In genomic region chr12:57072661-57073060, GRCh38 we compare ENCODE assay signal across 18 cellular contexts. TPM values are rescaled to one million over a fixed set of nuclear protein-coding genes. Genes with fewer than 3 reads are reported as not detected.
DNase-seq lines count a peak whose midpoint lies in the region; ATAC-seq, FAIRE-seq and TF ChIP-seq lines count a peak whose summit lies in the region.
"Had no signal": no experiment of that assay in that cellular context is flagged by ENCODE, and none has a peak within 500 bp of the region (broad histone marks: within the 10 kb centered on the region; RNA-seq: fewer than 3 reads in every experiment).

No MANE protein-coding gene starts in this region.

- H3K9ac ChIP-seq in OCI-LY3 (ENCODE audit: low read length) (peak overlapping the region; percentile 15; the same call in 1 of the 2 replicates), duodenal mucosa (ENCODE audit: low read depth in 1 of 2, low read length in 2 of 2) (no peak overlapping the region), parathyroid adenoma (no peak overlapping the region)
- H3K9ac ChIP-seq: SK-N-SH had no signal

- H2AFZ ChIP-seq in OCI-LY3 (ENCODE audit: low read depth, low read length) (no peak overlapping the region), parathyroid adenoma (peak overlapping the region; percentile 65)

- H3K79me2 ChIP-seq in OCI-LY3 (ENCODE audit: low read length) = peaks cover 49% of the 10 kb centered on the region
- no peaks in the 10 kb centered on the region for H3K79me2 ChIP-seq in parathyroid adenoma

- H3K36me3 ChIP-seq in OCI-LY3 (replicated peaks; ENCODE audit: low read depth, low read length) (peaks cover 39% of the 10 kb centered on the region), duodenal mucosa (ENCODE audit: control insufficient read depth in 1 of 2, insufficient read depth in 2 of 2, low read length in 2 of 2) (peaks cover 5 to 10% of the 10 kb centered on the region in 2 donors), parathyroid adenoma (ENCODE audit: control insufficient read depth, insufficient read depth, low read length) (no peaks in the 10 kb centered on the region), spleen (peaks cover 0 to 51% (median 22%) of the 10 kb centered on the region in 6 donors)

- no peak for ATAC-seq in HG03280 (IDR thresholded peaks at IDR 0.05; ENCODE audit: unreplicated experiment)
- ATAC-seq: effector memory CD8-positive, alpha-beta T cell; WTC11 had no signal

- WGBS in spleen, 5 donors = 79 to 82% (median 82%) methylated on average over 2 of the region's 2 CpGs

- peak overlapping the region; percentile 56 for H3K4me2 ChIP-seq in OCI-LY3 (ENCODE audit: low read length)
- H3K4me2 ChIP-seq in parathyroid adenoma (ENCODE audit: low read length) = no peak overlapping the region
- H3K4me2 ChIP-seq: SK-N-SH had no signal

- H3K9me3 ChIP-seq in OCI-LY3 (ENCODE audit: insufficient read depth, low read length) (no peaks in the 10 kb centered on the region), duodenal mucosa (ENCODE audit: control insufficient read depth in 1 of 2, low read length in 2 of 2) (no peaks in the 10 kb centered on the region), parathyroid adenoma (ENCODE audit: control insufficient read depth, low read length) (no peaks in the 10 kb centered on the region), spleen (no peaks in the 10 kb centered on the region)
- H3K9me3 ChIP-seq: SK-N-SH had no signal

- TF ChIP-seq CTCF in OCI-LY3 (IDR thresholded peaks at IDR 0.05; ENCODE audit: low read depth, low read length) (no peak), parathyroid adenoma (IDR thresholded peaks at IDR 0.05) (no peak), GM10266 (IDR thresholded peaks at IDR 0.05; ENCODE audit: control insufficient read depth, insufficient read depth, low read depth, missing control alignments) (no peak), spleen (IDR thresholded peaks at IDR 0.05 in 8 of 11, conservative IDR thresholded peaks at IDR 0.05 in 3 of 11) (no peak)

- FAIRE-seq in GM18507 (lab: Jason Lieb, UNC) = peak; percentile 5
- FAIRE-seq: GM12892 had no signal

- DNase-seq in GM18507 (ENCODE audit: extremely low spot score, insufficient read length, low read depth) (no peak), pons (ENCODE audit: low spot score) (no peak), GM10266 (ENCODE audit: extremely low spot score) (no peak), spleen (no peak)
- DNase-seq: C1 segment of cervical spinal cord; DND-41; effector memory CD8-positive, alpha-beta T cell; immature natural killer cell; midbrain; MV-4-11; NCI-H2171 treated with DMSO at 0.1 percent for 48 hours; SK-N-SH had no signal

- H3K4me1 ChIP-seq in OCI-LY3 (ENCODE audit: low read length) (peaks cover 38% of the 10 kb centered on the region), duodenal mucosa (ENCODE audit: control insufficient read depth in 1 of 2, insufficient read depth in 2 of 2, low read length in 2 of 2) (peaks cover 4 to 7% of the 10 kb centered on the region in 2 donors), parathyroid adenoma (peaks cover 7% of the 10 kb centered on the region), spleen (peaks cover 15 to 64% (median 33%) of the 10 kb centered on the region in 6 donors)

- no peak for TF ChIP-seq POLR2A in spleen (IDR thresholded peaks at IDR 0.05)

- intact Hi-C loops in spleen (cut with DNase I; ENCODE audit: low total_unique reads) = no loop called here

- H3K27me3 ChIP-seq in OCI-LY3 (ENCODE audit: low read depth, low read length) (no peaks in the 10 kb centered on the region), duodenal mucosa (ENCODE audit: control insufficient read depth in 1 of 2, insufficient read depth in 2 of 2, low read length in 2 of 2) (no peaks in the 10 kb centered on the region), parathyroid adenoma (ENCODE audit: control insufficient read depth, insufficient read depth, low read length) (no peaks in the 10 kb centered on the region), spleen (replicated peaks in 1 of 7) (no peaks in the 10 kb centered on the region)

- H3K4me3 ChIP-seq in OCI-LY3 (ENCODE audit: low read length) (peak overlapping the region; percentile 5; the same call in 1 of the 2 replicates), duodenal mucosa (ENCODE audit: low read depth in 1 of 2, low read length in 2 of 2) (no peak overlapping the region), parathyroid adenoma (ENCODE audit: low read depth, low read length) (no peak overlapping the region), spleen (no peak overlapping the region)

- H4K20me1 ChIP-seq in OCI-LY3 (ENCODE audit: insufficient read depth, low read length) = no peaks in the 10 kb centered on the region

- peak overlapping the region; percentile 47 for H3K27ac ChIP-seq in OCI-LY3 (ENCODE audit: low read length)
- H3K27ac ChIP-seq in duodenal mucosa (ENCODE audit: low read depth, low read length) = peak overlapping the region; percentile 20
- no peak overlapping the region for H3K27ac ChIP-seq in parathyroid adenoma
- no peak overlapping the region for H3K27ac ChIP-seq in spleen

RNA-seq across cellular contexts. Expression of gene NEMP1, which starts 5.9 kb away (rescaled TPM):
- 10 to 100 TPM; 13.3 to 17.1 (median 15.3) TPM for total RNA-seq in spleen
- 1 to 10 TPM; 4.5 to 5.1 (median 4.7) TPM for polyA plus RNA-seq in spleen

RNA-seq across cellular contexts. Expression of gene NAB2, which starts 16.3 kb away (rescaled TPM):
- total RNA-seq in spleen = 10 to 100 TPM; 14.8 to 25.0 (median 18.2) TPM
- 10 to 100 TPM in 2 of 3 donors, 1 to 10 TPM in 1; 9.0 to 19.1 (median 13.2) TPM for polyA plus RNA-seq in spleen

RNA-seq across cellular contexts. Expression of gene MYO1A, which starts 22.7 kb away (rescaled TPM):
- total RNA-seq in spleen = 1 to 10 TPM in 1 of 7 donors, under 1 TPM in 5, not detected in 1; 0.14 to 1.4 (median 0.48) TPM
- polyA plus RNA-seq in spleen = under 1 TPM; 0.12 to 0.22 (median 0.20) TPM
- polyA plus RNA-seq: immature natural killer cell, SK-N-SH had no signal

RNA-seq across cellular contexts. Expression of gene STAT6, which starts 38.5 kb away (rescaled TPM):
- total RNA-seq in spleen = 100 to 1,000 TPM; 196 to 336 (median 280) TPM
- polyA plus RNA-seq in spleen = 100 to 1,000 TPM; 140 to 312 (median 241) TPM

RNA-seq across cellular contexts. Expression of gene LRP1, which starts 55.6 kb away (rescaled TPM):
- total RNA-seq in spleen = 100 to 1,000 TPM; 103 to 216 (median 181) TPM
- polyA plus RNA-seq in spleen = 10 to 100 TPM in 2 of 3 donors, 1 to 10 TPM in 1; 8.9 to 24.0 (median 13.0) TPM

Comparison
In these comparisons a context has a peak if more than half of its experiments do, and no peak if none do; other contexts are left out.
1. H3K27ac ChIP-seq: peak in OCI-LY3 (single experiment) and duodenal mucosa (single experiment); none in parathyroid adenoma (single experiment) and spleen (0 of 8).